9 cellular contexts compared by ENCODE assay signal in the genomic region with DNA sequence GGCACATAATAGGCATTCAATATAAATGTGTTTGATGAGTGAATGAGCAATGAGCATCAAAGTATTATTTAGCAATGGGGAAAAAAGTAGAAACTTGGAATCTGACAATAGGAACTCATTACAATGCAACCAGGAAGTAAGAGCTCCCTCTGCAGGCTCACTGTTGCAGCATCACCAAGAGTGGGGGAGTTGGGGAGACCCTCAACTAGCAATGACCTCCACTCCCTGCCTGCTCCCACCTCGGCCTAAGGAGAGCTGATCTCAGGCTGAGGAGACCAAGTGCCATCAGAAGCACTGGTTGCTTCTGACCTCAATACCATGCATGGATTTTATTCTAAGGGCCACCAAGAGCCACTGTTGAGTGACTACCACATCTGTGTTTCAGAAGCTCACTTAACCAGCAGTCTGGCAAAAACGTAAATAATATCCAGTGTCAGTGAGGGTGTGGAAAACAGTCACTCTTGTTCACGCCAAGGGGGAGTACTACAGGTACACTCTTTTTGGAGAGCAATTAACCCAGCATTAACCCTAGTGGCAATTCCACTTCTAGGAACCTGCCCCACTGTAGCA. TPM values are rescaled to one million over a fixed set of nuclear protein-coding genes. Genes with fewer than 3 reads are reported as not detected.
DNase-seq lines count a peak whose midpoint lies in the region; ATAC-seq, FAIRE-seq and TF ChIP-seq lines count a peak whose summit lies in the region.
"Had no signal": no experiment of that assay in that cellular context is flagged by ENCODE, and none has a peak within 500 bp of the region (broad histone marks: within the 10 kb centered on the region; RNA-seq: fewer than 3 reads in every experiment).

No MANE protein-coding gene starts in this region.

- peak; percentile 43; the same call in 1 of the 2 replicates for TF ChIP-seq CTCF in WTC11 (IDR thresholded peaks at IDR 0.05)

- peak overlapping the region in 2 of 10 experiments; percentile 53 to 63; a peak in 4 of 20 replicates for H3K4me3 ChIP-seq in BLaER1 treated with 17β-estradiol and CSF1 and Interleukin-3, amounts not matched to agents 10 nM and 100 nM

- peaks cover 94 to 100% (median 100%) of the 10 kb centered on the region in 10 experiments for H3K4me1 ChIP-seq in BLaER1 treated with 17β-estradiol and CSF1 and Interleukin-3, amounts not matched to agents 10 nM and 100 nM

- no peak overlapping the region for H3K4me3 Mint-ChIP-seq in WTC11

- peaks cover 100% of the 10 kb centered on the region in 11 experiments for H4K20me1 ChIP-seq in BLaER1 treated with 17β-estradiol and CSF1 and Interleukin-3, amounts not matched to agents 10 nM and 100 nM

- intact Hi-C loops in left colon (cut with DNase I, micrococcal nuclease), result no loop called here

- no peaks in the 10 kb centered on the region for H3K27me3 Mint-ChIP-seq in WTC11 (ENCODE audit: low read depth)

- H3K4me1 Mint-ChIP-seq in WTC11, result peaks cover 54% of the 10 kb centered on the region

- CTCF ChIA-PET in WTC11 (lab: Charles Lee), result interaction anchor here (0.6 to 5.1 kb wide), 44 partner anchors 10 to 945 kb away, joined by 3 to 43 read pairs (median 4); a partner anchor contains a TSS

- POLR2A ChIA-PET in WTC11 (lab: Charles Lee), result interaction anchor here (0.5 to 1.2 kb wide), 2 partner anchors 8 to 214 kb away, joined by 4 to 5 read pairs; a partner anchor contains a TSS

- H3K27me3 ChIP-seq in BLaER1 treated with 17β-estradiol and CSF1 and Interleukin-3, amounts not matched to agents 10 nM and 100 nM, result no peaks in the 10 kb centered on the region

- peak overlapping the region; percentile 77 to 100 (median 97) for H3K4me2 ChIP-seq in BLaER1 treated with 17β-estradiol and CSF1 and Interleukin-3, amounts not matched to agents 10 nM and 100 nM

- no peak for DNase-seq in GM19239 (ENCODE audit: insufficient read length, low spot score)
- peak; percentile 57 for DNase-seq in WTC11 (ENCODE audit: low spot score)
- DNase-seq in left colon, result no peak
- DNase-seq in activated effector memory CD4-positive, alpha-beta T cell treated with Interleukin-2 at 50 U/mL for 16 hours, result no peak
- DNase-seq in stimulated activated naive CD4-positive, alpha-beta T cell (lab: John Stamatoyannopoulos, UW), result no peak
- DNase-seq in NCI-H526 treated with DMSO at 0.1 percent for 48 hours (lab: John Stamatoyannopoulos, UW), result no peak
- DNase-seq: activated T-cell treated with anti-CD3 and anti-CD28 coated beads, Interleukin-2, amount 50 U/mL, for 48 hours had no signal

- peak overlapping the region; percentile 15; the same call in 1 of the 2 replicates for H3K27ac Mint-ChIP-seq in WTC11

- peak overlapping the region in 2 of 11 experiments; percentile 2 to 69; a peak in 2 of 22 replicates for H3K27ac ChIP-seq in BLaER1 treated with 17β-estradiol and CSF1 and Interleukin-3, amounts not matched to agents 10 nM and 100 nM

- peak; percentile 35 for FAIRE-seq in GM19239 (lab: Jason Lieb, UNC)

- peak overlapping the region in 3 of 11 experiments; percentile 14 to 77 (median 27); a peak in 3 of 22 replicates for H3K9ac ChIP-seq in BLaER1 treated with 17β-estradiol and CSF1 and Interleukin-3, amounts not matched to agents 10 nM and 100 nM

- peaks cover 6% of the 10 kb centered on the region for H3K36me3 Mint-ChIP-seq in WTC11

- ATAC-seq in WTC11, result peak; percentile 84
- ATAC-seq in left colon, result peak; percentile 27
- ATAC-seq in GM19397 (IDR thresholded peaks at IDR 0.05; ENCODE audit: unreplicated experiment), result no peak

- no peaks in the 10 kb centered on the region for H3K9me3 Mint-ChIP-seq in WTC11

- peaks cover 17 to 40% (median 31%) of the 10 kb centered on the region in 11 experiments; a peak in 21 of 22 replicates for H3K36me3 ChIP-seq in BLaER1 treated with 17β-estradiol and CSF1 and Interleukin-3, amounts not matched to agents 10 nM and 100 nM

- H3K9me3 ChIP-seq in BLaER1 treated with 17β-estradiol and CSF1 and Interleukin-3, amounts not matched to agents 10 nM and 100 nM (replicated peaks in 1 of 11), result no peaks in the 10 kb centered on the region

TF ChIP-seq in WTC11, 78 proteins besides CTCF, POLR2A, EP300 and RAD21 (continues in another document):
- TF ChIP-seq ETV6 (CRISPR knock-in tag; IDR thresholded peaks at IDR 0.05), result no peak
- TF ChIP-seq, protein P1, sequence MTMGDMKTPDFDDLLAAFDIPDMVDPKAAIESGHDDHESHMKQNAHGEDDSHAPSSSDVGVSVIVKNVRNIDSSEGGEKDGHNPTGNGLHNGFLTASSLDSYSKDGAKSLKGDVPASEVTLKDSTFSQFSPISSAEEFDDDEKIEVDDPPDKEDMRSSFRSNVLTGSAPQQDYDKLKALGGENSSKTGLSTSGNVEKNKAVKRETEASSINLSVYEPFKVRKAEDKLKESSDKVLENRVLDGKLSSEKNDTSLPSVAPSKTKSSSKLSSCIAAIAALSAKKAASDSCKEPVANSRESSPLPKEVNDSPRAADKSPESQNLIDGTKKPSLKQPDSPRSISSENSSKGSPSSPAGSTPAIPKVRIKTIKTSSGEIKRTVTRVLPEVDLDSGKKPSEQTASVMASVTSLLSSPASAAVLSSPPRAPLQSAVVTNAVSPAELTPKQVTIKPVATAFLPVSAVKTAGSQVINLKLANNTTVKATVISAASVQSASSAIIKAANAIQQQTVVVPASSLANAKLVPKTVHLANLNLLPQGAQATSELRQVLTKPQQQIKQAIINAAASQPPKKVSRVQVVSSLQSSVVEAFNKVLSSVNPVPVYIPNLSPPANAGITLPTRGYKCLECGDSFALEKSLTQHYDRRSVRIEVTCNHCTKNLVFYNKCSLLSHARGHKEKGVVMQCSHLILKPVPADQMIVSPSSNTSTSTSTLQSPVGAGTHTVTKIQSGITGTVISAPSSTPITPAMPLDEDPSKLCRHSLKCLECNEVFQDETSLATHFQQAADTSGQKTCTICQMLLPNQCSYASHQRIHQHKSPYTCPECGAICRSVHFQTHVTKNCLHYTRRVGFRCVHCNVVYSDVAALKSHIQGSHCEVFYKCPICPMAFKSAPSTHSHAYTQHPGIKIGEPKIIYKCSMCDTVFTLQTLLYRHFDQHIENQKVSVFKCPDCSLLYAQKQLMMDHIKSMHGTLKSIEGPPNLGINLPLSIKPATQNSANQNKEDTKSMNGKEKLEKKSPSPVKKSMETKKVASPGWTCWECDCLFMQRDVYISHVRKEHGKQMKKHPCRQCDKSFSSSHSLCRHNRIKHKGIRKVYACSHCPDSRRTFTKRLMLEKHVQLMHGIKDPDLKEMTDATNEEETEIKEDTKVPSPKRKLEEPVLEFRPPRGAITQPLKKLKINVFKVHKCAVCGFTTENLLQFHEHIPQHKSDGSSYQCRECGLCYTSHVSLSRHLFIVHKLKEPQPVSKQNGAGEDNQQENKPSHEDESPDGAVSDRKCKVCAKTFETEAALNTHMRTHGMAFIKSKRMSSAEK (CRISPR knock-in tag; IDR thresholded peaks at IDR 0.05; ENCODE audit: borderline replicate concordance), result no peak
- no peak for TF ChIP-seq GRHL2 (CRISPR knock-in tag; IDR thresholded peaks at IDR 0.05; ENCODE audit: insufficient replicate concordance, severe bottlenecking)
- TF ChIP-seq, protein P2, sequence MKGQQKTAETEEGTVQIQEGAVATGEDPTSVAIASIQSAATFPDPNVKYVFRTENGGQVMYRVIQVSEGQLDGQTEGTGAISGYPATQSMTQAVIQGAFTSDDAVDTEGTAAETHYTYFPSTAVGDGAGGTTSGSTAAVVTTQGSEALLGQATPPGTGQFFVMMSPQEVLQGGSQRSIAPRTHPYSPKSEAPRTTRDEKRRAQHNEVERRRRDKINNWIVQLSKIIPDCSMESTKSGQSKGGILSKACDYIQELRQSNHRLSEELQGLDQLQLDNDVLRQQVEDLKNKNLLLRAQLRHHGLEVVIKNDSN (CRISPR knock-in tag; IDR thresholded peaks at IDR 0.05), result no peak
- TF ChIP-seq, protein P3, sequence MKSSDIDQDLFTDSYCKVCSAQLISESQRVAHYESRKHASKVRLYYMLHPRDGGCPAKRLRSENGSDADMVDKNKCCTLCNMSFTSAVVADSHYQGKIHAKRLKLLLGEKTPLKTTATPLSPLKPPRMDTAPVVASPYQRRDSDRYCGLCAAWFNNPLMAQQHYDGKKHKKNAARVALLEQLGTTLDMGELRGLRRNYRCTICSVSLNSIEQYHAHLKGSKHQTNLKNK (CRISPR knock-in tag; IDR thresholded peaks at IDR 0.05), result no peak
- no peak for TF ChIP-seq ZNF416 (CRISPR knock-in tag; IDR thresholded peaks at IDR 0.05)
- TF ChIP-seq, protein P4, sequence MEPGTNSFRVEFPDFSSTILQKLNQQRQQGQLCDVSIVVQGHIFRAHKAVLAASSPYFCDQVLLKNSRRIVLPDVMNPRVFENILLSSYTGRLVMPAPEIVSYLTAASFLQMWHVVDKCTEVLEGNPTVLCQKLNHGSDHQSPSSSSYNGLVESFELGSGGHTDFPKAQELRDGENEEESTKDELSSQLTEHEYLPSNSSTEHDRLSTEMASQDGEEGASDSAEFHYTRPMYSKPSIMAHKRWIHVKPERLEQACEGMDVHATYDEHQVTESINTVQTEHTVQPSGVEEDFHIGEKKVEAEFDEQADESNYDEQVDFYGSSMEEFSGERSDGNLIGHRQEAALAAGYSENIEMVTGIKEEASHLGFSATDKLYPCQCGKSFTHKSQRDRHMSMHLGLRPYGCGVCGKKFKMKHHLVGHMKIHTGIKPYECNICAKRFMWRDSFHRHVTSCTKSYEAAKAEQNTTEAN (CRISPR knock-in tag; IDR thresholded peaks at IDR 0.05), result no peak
- TF ChIP-seq, protein P5, sequence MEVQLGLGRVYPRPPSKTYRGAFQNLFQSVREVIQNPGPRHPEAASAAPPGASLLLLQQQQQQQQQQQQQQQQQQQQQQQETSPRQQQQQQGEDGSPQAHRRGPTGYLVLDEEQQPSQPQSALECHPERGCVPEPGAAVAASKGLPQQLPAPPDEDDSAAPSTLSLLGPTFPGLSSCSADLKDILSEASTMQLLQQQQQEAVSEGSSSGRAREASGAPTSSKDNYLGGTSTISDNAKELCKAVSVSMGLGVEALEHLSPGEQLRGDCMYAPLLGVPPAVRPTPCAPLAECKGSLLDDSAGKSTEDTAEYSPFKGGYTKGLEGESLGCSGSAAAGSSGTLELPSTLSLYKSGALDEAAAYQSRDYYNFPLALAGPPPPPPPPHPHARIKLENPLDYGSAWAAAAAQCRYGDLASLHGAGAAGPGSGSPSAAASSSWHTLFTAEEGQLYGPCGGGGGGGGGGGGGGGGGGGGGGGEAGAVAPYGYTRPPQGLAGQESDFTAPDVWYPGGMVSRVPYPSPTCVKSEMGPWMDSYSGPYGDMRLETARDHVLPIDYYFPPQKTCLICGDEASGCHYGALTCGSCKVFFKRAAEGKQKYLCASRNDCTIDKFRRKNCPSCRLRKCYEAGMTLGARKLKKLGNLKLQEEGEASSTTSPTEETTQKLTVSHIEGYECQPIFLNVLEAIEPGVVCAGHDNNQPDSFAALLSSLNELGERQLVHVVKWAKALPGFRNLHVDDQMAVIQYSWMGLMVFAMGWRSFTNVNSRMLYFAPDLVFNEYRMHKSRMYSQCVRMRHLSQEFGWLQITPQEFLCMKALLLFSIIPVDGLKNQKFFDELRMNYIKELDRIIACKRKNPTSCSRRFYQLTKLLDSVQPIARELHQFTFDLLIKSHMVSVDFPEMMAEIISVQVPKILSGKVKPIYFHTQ (CRISPR knock-in tag; IDR thresholded peaks at IDR 0.05), result no peak
- no peak for TF ChIP-seq ZNF423 (CRISPR knock-in tag; IDR thresholded peaks at IDR 0.05)

RNA-seq across cellular contexts. Expression of a gene that starts 8.0 kb away (rescaled TPM):
- total RNA-seq in WTC11 (2021), result 266 to 274 TPM (median 268 TPM) in 3 replicates
- 100 to 1,000 TPM; 229 to 263 TPM for total RNA-seq in left colon

RNA-seq across cellular contexts. Expression of a gene that starts 28.3 kb away (rescaled TPM):
- 29.9 to 32.7 TPM (median 30.3 TPM) in 3 replicates for total RNA-seq in WTC11 (2021)
- total RNA-seq in left colon, result 10 to 100 TPM; 29.3 to 30.6 TPM
